ENCODE assay signal across 1 cellular context in the genomic region with DNA sequence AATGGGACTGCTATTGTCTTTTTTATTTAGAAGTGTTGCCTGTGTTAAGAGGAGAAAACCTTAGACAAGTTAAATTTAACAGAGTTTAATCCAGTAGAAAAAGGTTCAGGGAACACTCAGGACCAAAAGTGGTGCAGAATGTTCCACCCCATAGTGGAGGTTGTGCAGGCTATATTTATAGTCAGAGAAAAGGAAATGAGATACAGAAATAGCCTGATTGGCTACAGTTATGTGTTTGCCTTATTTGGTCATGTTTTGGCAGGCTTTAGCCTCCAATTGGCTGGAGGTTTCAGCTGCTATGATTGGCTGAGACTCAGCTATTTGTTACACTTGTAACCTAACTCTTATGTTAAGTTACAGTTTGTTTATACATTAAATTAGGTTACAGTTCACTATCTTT.
A peak's percentile ranks its signal among the peaks of the same experiment; 100 is the strongest.
TF ChIP-seq lines count a peak whose summit lies in the region.

No MANE protein-coding gene starts in this region.

TF ChIP-seq in HCT116, 20 proteins besides CTCF, POLR2A, EP300 and RAD21:
- peak; percentile 88 for TF ChIP-seq SRF (IDR thresholded peaks at IDR 0.05; ENCODE audit: low read depth)
- no peak for TF ChIP-seq CEBPB (IDR thresholded peaks at IDR 0.05; ENCODE audit: low read depth)
- TF ChIP-seq EZH2 (IDR thresholded peaks at IDR 0.05), result no peak
- TF ChIP-seq, protein P1, sequence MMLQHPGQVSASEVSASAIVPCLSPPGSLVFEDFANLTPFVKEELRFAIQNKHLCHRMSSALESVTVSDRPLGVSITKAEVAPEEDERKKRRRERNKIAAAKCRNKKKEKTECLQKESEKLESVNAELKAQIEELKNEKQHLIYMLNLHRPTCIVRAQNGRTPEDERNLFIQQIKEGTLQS (IDR thresholded peaks at IDR 0.05), result no peak
TF ChIP-seq in HCT116: peak in this region for 1.
